ENCODE assay signal across 9 cellular contexts in genomic region chr4:110854021-110854678, GRCh38.
DNase-seq lines count a peak whose midpoint lies in the region; ATAC-seq and TF ChIP-seq lines count a peak whose summit lies in the region.
"Had no signal": no experiment of that assay in that cellular context is flagged by ENCODE, and none has a peak within 500 bp of the region (broad histone marks: within the 10 kb centered on the region; RNA-seq: fewer than 3 reads in every experiment).

No MANE protein-coding gene starts in this region.

- no peak overlapping the region for H3K27ac ChIP-seq in Panc1 (ENCODE audit: low read length)

- POLR2A ChIA-PET in Panc1 (lab: Charles Lee) = no interaction called here

- H3K9me3 Mint-ChIP-seq in activated naive CD4-positive, alpha-beta T cell treated with anti-CD3 and anti-CD28 coated beads, Interleukin-2, amount 50 U/mL, for 72 hours = no peaks in the 10 kb centered on the region
- peaks cover 3% of the 10 kb centered on the region for H3K9me3 Mint-ChIP-seq in stimulated activated memory B cell treated with anti-CD40 and anti-IgM and Interleukin-4, amounts not matched to agents 10 μg/mL and 1 μg/mL and 100 μg/mL, for 72 hours

- CTCF ChIA-PET in Panc1 (lab: Charles Lee) = no interaction called here

- BruUV-seq in Panc1 (replicated peaks; lab: Mats Ljungman, UMichigan) = no TSS peak

- H3K4me3 ChIP-seq in Panc1 (ENCODE audit: low read depth in 2 of 2, low read length in 2 of 2) = no peak overlapping the region

- intact Hi-C loops in Panc1 (cut with micrococcal nuclease; ENCODE audit: unreplicated experiment) = no loop called here

- H3K4me1 Mint-ChIP-seq in stimulated activated memory B cell treated with anti-CD40 and anti-IgM and Interleukin-4, amounts not matched to agents 10 μg/mL and 1 μg/mL and 100 μg/mL, for 72 hours = no peaks in the 10 kb centered on the region

- in situ Hi-C loops in Panc1 (cut with HindIII; ENCODE audit: low pct_unique_long_range_greater_than_20kb, low sequenced_read_pairs) = no loop called here

- ATAC-seq in Panc1 (no peak), HG03045 (IDR thresholded peaks at IDR 0.05; ENCODE audit: unreplicated experiment) (no peak)
- ATAC-seq in activated naive CD4-positive, alpha-beta T cell treated with anti-CD3 and anti-CD28 coated beads, Interleukin-2, amount 50 U/mL, for 72 hours = no peak
- ATAC-seq in stimulated activated memory B cell treated with anti-CD40 and anti-IgM and Interleukin-4, amounts not matched to agents 10 μg/mL and 1 μg/mL and 100 μg/mL, for 72 hours = no peak

- no peaks in the 10 kb centered on the region for H3K36me3 Mint-ChIP-seq in activated naive CD4-positive, alpha-beta T cell treated with anti-CD3 and anti-CD28 coated beads, Interleukin-2, amount 50 U/mL, for 72 hours
- no peaks in the 10 kb centered on the region for H3K36me3 Mint-ChIP-seq in stimulated activated memory B cell treated with anti-CD40 and anti-IgM and Interleukin-4, amounts not matched to agents 10 μg/mL and 1 μg/mL and 100 μg/mL, for 72 hours

- DNase-seq in HCEC 1CT (peak; percentile 51), Panc1 (ENCODE audit: low read depth, low spot score) (peak; percentile 5), fibroblast of peridontal ligament (ENCODE audit: extremely low read depth) (peak; percentile 86), smooth muscle cell of the brain vasculature (ENCODE audit: low read depth, low spot score) (peak; percentile 29)
- no peak for DNase-seq in activated naive CD4-positive, alpha-beta T cell treated with anti-CD3 and anti-CD28 coated beads, Interleukin-2, amount 50 U/mL, for 72 hours (ENCODE audit: low spot score in 2 of 2)
- DNase-seq: MM.1S; stimulated activated CD4-positive, alpha-beta T cell treated with anti-CD3 and anti-CD28 coated beads, Interleukin-4, amount 100 ng/mL, for 4 hours had no signal

- no peaks in the 10 kb centered on the region for H3K4me1 ChIP-seq in Panc1 (ENCODE audit: control insufficient read depth, insufficient read depth, low read length)

- H3K27me3 Mint-ChIP-seq in stimulated activated memory B cell treated with anti-CD40 and anti-IgM and Interleukin-4, amounts not matched to agents 10 μg/mL and 1 μg/mL and 100 μg/mL, for 72 hours = peaks cover 9% of the 10 kb centered on the region

- H3K9me3 ChIP-seq in Panc1 (ENCODE audit: control insufficient read depth, insufficient read depth, low read depth, low read length) = no peaks in the 10 kb centered on the region

- no peak overlapping the region for H3K4me3 Mint-ChIP-seq in stimulated activated memory B cell treated with anti-CD40 and anti-IgM and Interleukin-4, amounts not matched to agents 10 μg/mL and 1 μg/mL and 100 μg/mL, for 72 hours

- TF ChIP-seq CTCF in Panc1 (IDR thresholded peaks at IDR 0.05) = no peak

- no peaks in the 10 kb centered on the region for H3K36me3 ChIP-seq in Panc1 (ENCODE audit: control insufficient read depth, insufficient read depth, low read length)

- no peaks in the 10 kb centered on the region for H3K27me3 ChIP-seq in Panc1 (ENCODE audit: control insufficient read depth, insufficient read depth, low read length)

- no peak overlapping the region for H3K27ac Mint-ChIP-seq in activated naive CD4-positive, alpha-beta T cell treated with anti-CD3 and anti-CD28 coated beads, Interleukin-2, amount 50 U/mL, for 72 hours
- no peak overlapping the region for H3K27ac Mint-ChIP-seq in stimulated activated memory B cell treated with anti-CD40 and anti-IgM and Interleukin-4, amounts not matched to agents 10 μg/mL and 1 μg/mL and 100 μg/mL, for 72 hours

Comparison
In these comparisons a context has a peak if more than half of its experiments do, and no peak if none do; other contexts are left out.
1. DNase-seq: peak in HCEC 1CT (single experiment), Panc1 (single experiment), fibroblast of peridontal ligament (single experiment) and smooth muscle cell of the brain vasculature (single experiment); none in activated naive CD4-positive, alpha-beta T cell treated with anti-CD3 and anti-CD28 coated beads, Interleukin-2, amount 50 U/mL, for 72 hours (0 of 2).